Comparison of ENCODE assay signal across 12 cellular contexts in the genomic region with DNA sequence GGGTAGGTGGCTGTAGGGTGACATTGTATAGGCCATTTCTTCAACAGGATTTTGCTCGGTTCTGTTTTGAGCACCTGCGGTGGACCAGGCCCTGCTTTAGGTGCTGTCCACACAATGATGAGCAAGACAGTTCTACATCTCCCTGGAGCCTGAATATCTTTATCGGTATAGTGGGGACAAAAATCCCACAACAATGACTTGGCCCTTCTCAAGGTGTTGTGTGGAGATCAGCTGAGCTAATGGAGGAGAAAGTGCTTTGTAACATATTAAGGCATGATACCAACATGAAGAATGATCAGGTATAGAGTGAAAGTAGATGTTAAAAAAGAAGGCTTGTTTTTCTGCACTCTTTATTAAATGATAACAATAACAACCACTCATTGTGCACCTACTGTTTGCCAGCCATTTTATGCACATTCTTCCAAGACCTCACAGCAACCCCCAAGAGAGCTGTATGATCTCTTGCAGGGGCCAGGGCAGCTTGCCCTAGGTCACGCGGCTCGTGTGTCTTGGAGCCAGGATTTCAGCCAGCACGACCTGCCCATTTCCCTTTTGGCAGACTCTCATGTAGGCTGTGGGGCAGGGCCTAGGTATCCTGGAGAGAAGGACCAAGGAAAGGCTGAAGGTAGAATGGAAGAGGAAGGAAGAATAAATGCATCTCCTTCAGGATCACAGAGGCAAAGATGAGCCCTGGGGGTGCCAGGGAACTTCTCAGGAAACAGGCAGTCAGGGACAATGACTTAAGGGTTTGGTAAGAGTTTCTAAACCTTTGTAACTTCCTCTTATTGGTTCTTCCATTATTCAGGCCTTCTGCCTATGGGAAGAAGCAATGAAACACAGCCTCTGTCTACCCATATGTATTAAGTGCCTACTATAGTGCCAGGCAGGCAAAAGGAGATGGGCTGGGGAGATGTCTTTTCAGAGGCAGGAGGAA. TPM values are rescaled to one million over a fixed set of nuclear protein-coding genes. Genes with fewer than 3 reads are reported as not detected.
DNase-seq lines count a peak whose midpoint lies in the region; ATAC-seq and TF ChIP-seq lines count a peak whose summit lies in the region.
"Had no signal": no experiment of that assay in that cellular context is flagged by ENCODE, and none has a peak within 500 bp of the region (broad histone marks: within the 10 kb centered on the region; RNA-seq: fewer than 3 reads in every experiment).

No MANE protein-coding gene starts in this region.

- no peaks in the 10 kb centered on the region for H3K9me3 ChIP-seq in thyroid gland
- no peaks in the 10 kb centered on the region for H3K9me3 ChIP-seq in suprapubic skin

- intact Hi-C loops in thyroid gland (cut with DNase I): no loop called here

- no peak for TF ChIP-seq EP300 in suprapubic skin (IDR thresholded peaks at IDR 0.05)

- WGBS in thyroid gland, 2 donors: 70 to 83% methylated on average over 7 of the region's 7 CpGs
- WGBS in suprapubic skin: 64% methylated on average over 7 of the region's 7 CpGs

- peak; percentile 39 for DNase-seq in islet precursor cell
- DNase-seq in amniotic stem cell (lab: John Stamatoyannopoulos, UW): no peak
- DNase-seq in thyroid gland: no peak
- DNase-seq in DMS 273 (lab: John Stamatoyannopoulos, UW; ENCODE audit: unreplicated experiment): no peak
- no peak for DNase-seq in suprapubic skin (ENCODE audit: low spot score in 2 of 2)
- DNase-seq: activated CD4-positive, alpha-beta T cell treated with anti-CD3 and anti-CD28 coated beads, Interleukin-2, amount 50 U/mL, for 1 hour; DND-41; NCI-H774 had no signal

- H3K27me3 ChIP-seq in thyroid gland (no peaks in the 10 kb centered on the region), suprapubic skin (no peaks in the 10 kb centered on the region)

- H3K36me3 ChIP-seq in thyroid gland: no peaks in the 10 kb centered on the region
- no peaks in the 10 kb centered on the region for H3K36me3 ChIP-seq in suprapubic skin

- ATAC-seq in GM18858 (IDR thresholded peaks at IDR 0.05; ENCODE audit: unreplicated experiment): peak; percentile 33
- peak; percentile 59 for ATAC-seq in HG02610 (IDR thresholded peaks at IDR 0.05; ENCODE audit: unreplicated experiment)
- peak; percentile 23 for ATAC-seq in HG03575 (IDR thresholded peaks at IDR 0.05; ENCODE audit: extremely low read depth, insufficient number of reproducible peaks, low FRiP score, unreplicated experiment)

- H3K4me1 ChIP-seq in thyroid gland: no peaks in the 10 kb centered on the region
- H3K4me1 ChIP-seq in suprapubic skin: peaks cover 10% of the 10 kb centered on the region

- TF ChIP-seq POLR2A in thyroid gland (IDR thresholded peaks at IDR 0.05) (no peak), suprapubic skin (IDR thresholded peaks at IDR 0.05) (no peak)

- TF ChIP-seq CTCF in thyroid gland (IDR thresholded peaks at IDR 0.05) (no peak), suprapubic skin (IDR thresholded peaks at IDR 0.05) (no peak)

- H3K27ac ChIP-seq in thyroid gland: no peak overlapping the region
- H3K27ac ChIP-seq in suprapubic skin: no peak overlapping the region
- H3K27ac ChIP-seq: parathyroid adenoma had no signal

- H3K4me3 ChIP-seq in thyroid gland (replicated peaks in 1 of 3) (no peak overlapping the region), suprapubic skin (no peak overlapping the region)

RNA-seq across cellular contexts. Expression of a gene that starts 50.0 kb away (rescaled TPM):
- total RNA-seq in thyroid gland (1 to 10 TPM in 1 of 4 donors, under 1 TPM in 3; 0.63 to 1.3 (median 0.89) TPM), suprapubic skin (10 to 100 TPM; 13.7 to 21.7 (median 17.7) TPM)

Comparison
In these comparisons a context has a peak if more than half of its experiments do, and no peak if none do; other contexts are left out.
1. RNA of a gene that starts 50.0 kb away (total RNA-seq): 13.7 to 21.7 TPM in suprapubic skin; 0.63 to 1.3 TPM in thyroid gland; every median in the first group is over 4 times any median in the second.
2. Peak in every context shown above with its lines, with median percentiles within 50 percentile points of each other: ATAC-seq.